2 cellular contexts compared by ENCODE assay signal in the genomic region with DNA sequence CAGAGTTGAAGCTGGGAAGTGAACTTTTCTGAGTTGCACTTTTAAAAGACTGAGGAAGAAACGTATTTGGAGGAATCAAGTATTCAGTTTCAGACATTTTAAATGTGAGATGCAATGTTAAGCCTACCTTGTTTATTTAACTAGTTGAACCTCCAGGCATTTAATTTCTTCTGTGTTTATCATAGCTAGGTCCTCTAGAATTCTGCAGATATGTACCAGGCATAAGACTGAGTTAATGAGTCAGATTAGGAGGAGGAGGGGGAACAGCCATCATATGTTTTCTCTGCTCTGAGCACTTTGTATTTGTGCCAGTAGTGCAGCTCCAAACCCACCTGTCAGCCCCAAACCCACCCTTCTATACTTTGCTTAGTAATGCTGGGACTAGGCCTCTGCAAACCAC.
TF ChIP-seq lines count a peak whose summit lies in the region.

No MANE protein-coding gene starts in this region.

TF ChIP-seq in HCT116, 20 proteins besides CTCF, POLR2A, EP300 and RAD21:
- no peak for TF ChIP-seq EGR1 (IDR thresholded peaks at IDR 0.05; ENCODE audit: low read depth)
- TF ChIP-seq, protein P1, sequence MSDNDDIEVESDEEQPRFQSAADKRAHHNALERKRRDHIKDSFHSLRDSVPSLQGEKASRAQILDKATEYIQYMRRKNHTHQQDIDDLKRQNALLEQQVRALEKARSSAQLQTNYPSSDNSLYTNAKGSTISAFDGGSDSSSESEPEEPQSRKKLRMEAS (IDR thresholded peaks at IDR 0.05), result no peak
- TF ChIP-seq, protein P2, sequence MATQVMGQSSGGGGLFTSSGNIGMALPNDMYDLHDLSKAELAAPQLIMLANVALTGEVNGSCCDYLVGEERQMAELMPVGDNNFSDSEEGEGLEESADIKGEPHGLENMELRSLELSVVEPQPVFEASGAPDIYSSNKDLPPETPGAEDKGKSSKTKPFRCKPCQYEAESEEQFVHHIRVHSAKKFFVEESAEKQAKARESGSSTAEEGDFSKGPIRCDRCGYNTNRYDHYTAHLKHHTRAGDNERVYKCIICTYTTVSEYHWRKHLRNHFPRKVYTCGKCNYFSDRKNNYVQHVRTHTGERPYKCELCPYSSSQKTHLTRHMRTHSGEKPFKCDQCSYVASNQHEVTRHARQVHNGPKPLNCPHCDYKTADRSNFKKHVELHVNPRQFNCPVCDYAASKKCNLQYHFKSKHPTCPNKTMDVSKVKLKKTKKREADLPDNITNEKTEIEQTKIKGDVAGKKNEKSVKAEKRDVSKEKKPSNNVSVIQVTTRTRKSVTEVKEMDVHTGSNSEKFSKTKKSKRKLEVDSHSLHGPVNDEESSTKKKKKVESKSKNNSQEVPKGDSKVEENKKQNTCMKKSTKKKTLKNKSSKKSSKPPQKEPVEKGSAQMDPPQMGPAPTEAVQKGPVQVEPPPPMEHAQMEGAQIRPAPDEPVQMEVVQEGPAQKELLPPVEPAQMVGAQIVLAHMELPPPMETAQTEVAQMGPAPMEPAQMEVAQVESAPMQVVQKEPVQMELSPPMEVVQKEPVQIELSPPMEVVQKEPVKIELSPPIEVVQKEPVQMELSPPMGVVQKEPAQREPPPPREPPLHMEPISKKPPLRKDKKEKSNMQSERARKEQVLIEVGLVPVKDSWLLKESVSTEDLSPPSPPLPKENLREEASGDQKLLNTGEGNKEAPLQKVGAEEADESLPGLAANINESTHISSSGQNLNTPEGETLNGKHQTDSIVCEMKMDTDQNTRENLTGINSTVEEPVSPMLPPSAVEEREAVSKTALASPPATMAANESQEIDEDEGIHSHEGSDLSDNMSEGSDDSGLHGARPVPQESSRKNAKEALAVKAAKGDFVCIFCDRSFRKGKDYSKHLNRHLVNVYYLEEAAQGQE (IDR thresholded peaks at IDR 0.05; ENCODE audit: low read depth), result no peak
- no peak for TF ChIP-seq SP1 (IDR thresholded peaks at IDR 0.05; ENCODE audit: low read depth)
- TF ChIP-seq EZH2 (IDR thresholded peaks at IDR 0.05), result no peak
- no peak for TF ChIP-seq EZH2phosphoT487 (IDR thresholded peaks at IDR 0.05; ENCODE audit: borderline replicate concordance)
- TF ChIP-seq YY1 (IDR thresholded peaks at IDR 0.05; ENCODE audit: extremely low read depth, insufficient replicate concordance, low read depth, low read length), result no peak
- no peak for TF ChIP-seq ZFX (IDR thresholded peaks at IDR 0.05)
- TF ChIP-seq ELF1 (IDR thresholded peaks at IDR 0.05; ENCODE audit: borderline replicate concordance, low read depth), result no peak
- TF ChIP-seq, protein P3, sequence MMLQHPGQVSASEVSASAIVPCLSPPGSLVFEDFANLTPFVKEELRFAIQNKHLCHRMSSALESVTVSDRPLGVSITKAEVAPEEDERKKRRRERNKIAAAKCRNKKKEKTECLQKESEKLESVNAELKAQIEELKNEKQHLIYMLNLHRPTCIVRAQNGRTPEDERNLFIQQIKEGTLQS (IDR thresholded peaks at IDR 0.05), result no peak
- TF ChIP-seq TCF7L2 (IDR thresholded peaks at IDR 0.05; ENCODE audit: borderline replicate concordance, extremely low read depth, insufficient read depth, insufficient read length), result no peak
- TF ChIP-seq CBX3 (IDR thresholded peaks at IDR 0.05; ENCODE audit: low read depth), result no peak
- TF ChIP-seq CEBPB (IDR thresholded peaks at IDR 0.05; ENCODE audit: low read depth), result no peak
- TF ChIP-seq JUND (IDR thresholded peaks at IDR 0.05), result no peak

TF ChIP-seq in endothelial cell of umbilical vein, 7 proteins besides CTCF, POLR2A, EP300 and RAD21:
- TF ChIP-seq POLR2AphosphoS5 (IDR thresholded peaks at IDR 0.05; ENCODE audit: insufficient read depth, low read depth, low read length) (no peak), JUN (IDR thresholded peaks at IDR 0.05; ENCODE audit: borderline replicate concordance, insufficient read depth, insufficient read length, low read depth) (no peak), EZH2 (IDR thresholded peaks at IDR 0.05; ENCODE audit: borderline replicate concordance, low read depth, low read length, severe bottlenecking) (no peak), FOS (IDR thresholded peaks at IDR 0.05; ENCODE audit: borderline replicate concordance, insufficient read depth, low read length) (no peak)
